Comparison of ENCODE assay signal across 19 cellular contexts in the genomic region with DNA sequence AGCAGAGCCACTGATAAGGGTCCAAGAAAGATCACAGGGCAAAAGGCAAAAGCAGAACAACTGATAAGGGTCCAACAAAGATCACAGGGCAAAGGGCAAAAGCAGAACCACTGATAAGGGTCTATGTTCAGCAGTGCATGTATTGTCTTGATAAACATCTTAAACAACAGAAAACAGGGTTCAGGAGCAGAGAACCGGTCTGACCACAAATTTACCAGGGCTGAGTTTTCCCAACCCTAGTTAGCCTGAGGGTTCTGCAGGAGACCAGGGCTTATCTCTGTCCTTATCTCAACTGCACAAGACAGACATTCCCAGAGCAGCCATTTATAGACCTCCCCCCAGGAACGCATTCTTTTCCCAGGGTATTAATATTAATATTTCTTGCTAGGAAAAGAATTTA. TPM values are rescaled to one million over a fixed set of nuclear protein-coding genes. Genes with fewer than 3 reads are reported as not detected.
"Had no signal": no experiment of that assay in that cellular context is flagged by ENCODE, and none has a peak within 500 bp of the region (broad histone marks: within the 10 kb centered on the region; RNA-seq: fewer than 3 reads in every experiment).

No MANE protein-coding gene starts in this region.

RNA-seq across cellular contexts. Expression of a gene that starts 13.6 kb away (rescaled TPM):
- total RNA-seq: activated naive CD4-positive, alpha-beta T cell treated with anti-CD3 and anti-CD28 coated beads for 36 hours; activated naive CD4-positive, alpha-beta T cell treated with anti-CD3 and anti-CD28 coated beads, Interleukin-2, amount 50 U/mL, for 72 hours; activated naive CD8-positive, alpha-beta T cell treated with anti-CD3 and anti-CD28 coated beads for 36 hours; activated naive CD8-positive, alpha-beta T cell treated with anti-CD3 and anti-CD28 coated beads, Interleukin-2, amount 10 ng/mL, durations not matched to agents 7 days and 5 days; activated T-cell treated with anti-CD3 and anti-CD28 coated beads, Interleukin-2, amount 50 U/mL, for 4 hours; activated T-cell treated with anti-CD3 and anti-CD28 coated beads, Interleukin-2, amount 50 U/mL, for 72 hours; activated T-helper 1 cell treated with anti-CD3 and anti-CD28 coated beads, Interleukin-12 subunit alpha, Interleukin-12 subunit beta, Interleukin-2, Interleukin-4 antibody, amounts not matched to agents 30 ng/mL and 10 ng/mL and 1 ng/mL, durations not matched to agents 14 hours and 24 hours and 36 hours; activated T-helper 17 cell treated with anti-CD3 and anti-CD28 coated beads, Interleukin-2, amount 50 U/mL, for 72 hours; activated T-helper 2 cell treated with anti-CD3 and anti-CD28 coated beads, Interferon-gamma antibody, Interleukin-2, Interleukin-4, amounts not matched to agents 10 μg/mL and 5 μg/mL and 100 μg/mL, durations not matched to agents 14 hours and 24 hours and 36 hours; adrenal gland; aorta; ascending aorta; body of pancreas; bronchial epithelial cell; cardiac muscle cell; cardiac septum; cerebellum; chondrocyte had no signal
- polyA plus RNA-seq: adipose tissue, adrenal gland, aorta, cardiac muscle cell had no signal

RNA-seq across cellular contexts. Expression of a gene that starts 20.3 kb away (rescaled TPM):
- total RNA-seq: activated naive CD4-positive, alpha-beta T cell treated with anti-CD3 and anti-CD28 coated beads for 36 hours; activated naive CD4-positive, alpha-beta T cell treated with anti-CD3 and anti-CD28 coated beads, Interleukin-2, amount 50 U/mL, for 72 hours; activated naive CD8-positive, alpha-beta T cell treated with anti-CD3 and anti-CD28 coated beads for 36 hours; activated naive CD8-positive, alpha-beta T cell treated with anti-CD3 and anti-CD28 coated beads, Interleukin-2, amount 10 ng/mL, durations not matched to agents 7 days and 5 days; activated T-cell treated with anti-CD3 and anti-CD28 coated beads, Interleukin-2, amount 50 U/mL, for 4 hours; activated T-cell treated with anti-CD3 and anti-CD28 coated beads, Interleukin-2, amount 50 U/mL, for 72 hours; activated T-helper 1 cell treated with anti-CD3 and anti-CD28 coated beads, Interleukin-12 subunit alpha, Interleukin-12 subunit beta, Interleukin-2, Interleukin-4 antibody, amounts not matched to agents 30 ng/mL and 10 ng/mL and 1 ng/mL, durations not matched to agents 14 hours and 24 hours and 36 hours; activated T-helper 17 cell treated with anti-CD3 and anti-CD28 coated beads, Interleukin-2, amount 50 U/mL, for 72 hours; activated T-helper 2 cell treated with anti-CD3 and anti-CD28 coated beads, Interferon-gamma antibody, Interleukin-2, Interleukin-4, amounts not matched to agents 10 μg/mL and 5 μg/mL and 100 μg/mL, durations not matched to agents 14 hours and 24 hours and 36 hours; adrenal gland; ascending aorta; bronchial epithelial cell; cardiac muscle cell; cardiac septum; cerebellum had no signal
- polyA plus RNA-seq: adipose tissue, adrenal gland, aorta, cardiac muscle cell had no signal
